Comparison of ENCODE assay signal across 8 cellular contexts in genomic region chr7:102272075-102272916, GRCh38. TPM values are rescaled to one million over a fixed set of nuclear protein-coding genes. Genes with fewer than 3 reads are reported as not detected.
DNase-seq lines count a peak whose midpoint lies in the region; ATAC-seq and TF ChIP-seq lines count a peak whose summit lies in the region.

No MANE protein-coding gene starts in this region.

- peak; percentile 61 to 83 (median 72) for DNase-seq in CD4-positive, alpha-beta T cell
- DNase-seq in H9 (peak; percentile 83), NT2/D1 (ENCODE audit: low read depth, low spot score) (peak; percentile 71), activated T-cell treated with anti-CD3 and anti-CD28 coated beads for 24 hours (ENCODE audit: low read depth) (peak; percentile 56), epithelial cell of proximal tubule (ENCODE audit: low read depth) (no peak), naive B cell (peak; percentile 66)
- DNase-seq in stimulated activated CD8-positive, alpha-beta memory T cell treated with anti-CD3 and anti-CD28 coated beads, Interleukin-7, amount 100 ng/mL, for 24 hours (ENCODE audit: low read depth): peak; percentile 72

- no peaks in the 10 kb centered on the region for H3K79me1 ChIP-seq in H9 (ENCODE audit: insufficient read depth, low read depth, low read length, poor library complexity, severe bottlenecking)

- H3K36me3 ChIP-seq in NT2/D1 (ENCODE audit: insufficient read depth, insufficient read length, low read length): no peaks in the 10 kb centered on the region

- ATAC-seq in CD4-positive, alpha-beta T cell (ENCODE audit: poor library complexity): peak; percentile 68
- peak; percentile 77 to 80 for ATAC-seq in naive B cell (ENCODE audit: low read depth in 2 of 2)
- no peak for ATAC-seq in HG03095 (IDR thresholded peaks at IDR 0.05; ENCODE audit: unreplicated experiment)

- no peaks in the 10 kb centered on the region for H4K20me1 ChIP-seq in H9 (ENCODE audit: control insufficient read depth, insufficient read depth, insufficient read length)

- H3K23ac ChIP-seq in H9 (ENCODE audit: insufficient read length, low read depth, low read length): no peak overlapping the region

- TF ChIP-seq CTCF in CD4-positive, alpha-beta T cell (IDR thresholded peaks at IDR 0.05): peak; percentile 94
- TF ChIP-seq CTCF in H9 (conservative IDR thresholded peaks at IDR 0.05) (peak; percentile 97), epithelial cell of proximal tubule (conservative IDR thresholded peaks at IDR 0.05; ENCODE audit: low read depth, low read length) (peak; percentile 96)

- no peaks in the 10 kb centered on the region for H3K9me3 Mint-ChIP-seq in CD4-positive, alpha-beta T cell
- no peaks in the 10 kb centered on the region for H3K9me3 Mint-ChIP-seq in H9
- no peaks in the 10 kb centered on the region for H3K9me3 Mint-ChIP-seq in naive B cell

- no peak overlapping the region for H3K9ac ChIP-seq in H9 (ENCODE audit: extremely low read depth, insufficient read length, low read length)
- peak overlapping the region; percentile 65 for H3K9ac ChIP-seq in NT2/D1 (ENCODE audit: insufficient read length, low read depth)

- H3K4ac ChIP-seq in H9 (ENCODE audit: low read depth, low read length): no peak overlapping the region

- CTCF ChIA-PET in CD4-positive, alpha-beta T cell (lab: Charles Lee): no interaction called here

- H2BK12ac ChIP-seq in H9 (ENCODE audit: insufficient read length, low read depth, low read length): no peak overlapping the region

- POLR2A ChIA-PET in CD4-positive, alpha-beta T cell (lab: Charles Lee): no interaction called here

- no peaks in the 10 kb centered on the region for H3K4me1 Mint-ChIP-seq in CD4-positive, alpha-beta T cell (ENCODE audit: low read depth)
- H3K4me1 Mint-ChIP-seq in H9 (peaks cover 3 to 6% of the 10 kb centered on the region in 2 experiments), naive B cell (peaks cover 3 to 7% (median 5%) of the 10 kb centered on the region in 3 donors)

- no peak overlapping the region for H3K4me3 Mint-ChIP-seq in CD4-positive, alpha-beta T cell
- no peak overlapping the region for H3K4me3 Mint-ChIP-seq in H9
- H3K4me3 Mint-ChIP-seq in naive B cell: no peak overlapping the region

- no peak overlapping the region for H4K8ac ChIP-seq in H9 (replicated peaks; ENCODE audit: insufficient read length, low read depth, low read length)

- no peak overlapping the region for H3K4me2 ChIP-seq in H9 (ENCODE audit: insufficient read depth, insufficient read length, low read length)

- no peak overlapping the region for H4K91ac ChIP-seq in H9 (ENCODE audit: insufficient read length, low read depth, low read length)

- H3K36me3 Mint-ChIP-seq in CD4-positive, alpha-beta T cell (ENCODE audit: low read depth): no peaks in the 10 kb centered on the region
- H3K36me3 Mint-ChIP-seq in H9 (ENCODE audit: insufficient read depth in 1 of 3, low read depth in 3 of 3) (no peaks in the 10 kb centered on the region), naive B cell (no peaks in the 10 kb centered on the region)

- H3T11ph ChIP-seq in H9 (ENCODE audit: low read length): no peak overlapping the region

- H2BK20ac ChIP-seq in H9 (ENCODE audit: low read depth, low read length, poor library complexity, severe bottlenecking): no peak overlapping the region

- no peak overlapping the region for H3K18ac ChIP-seq in H9 (ENCODE audit: insufficient read length, low read depth, low read length)

- H2BK120ac ChIP-seq in H9 (ENCODE audit: low read depth, low read length, poor library complexity, severe bottlenecking): no peak overlapping the region

- H2BK15ac ChIP-seq in H9 (ENCODE audit: low read depth, low read length): no peak overlapping the region

- H3K56ac ChIP-seq in H9 (ENCODE audit: insufficient read length, low read depth, low read length): no peak overlapping the region

- H3K23me2 ChIP-seq in H9 (ENCODE audit: insufficient read length, low read depth, low read length, poor library complexity, severe bottlenecking): no peaks in the 10 kb centered on the region

- H3K27me3 Mint-ChIP-seq in CD4-positive, alpha-beta T cell: no peaks in the 10 kb centered on the region
- peaks cover 1% of the 10 kb centered on the region; the same call in 1 of the 2 replicates for H3K27me3 Mint-ChIP-seq in H9 (ENCODE audit: low read depth)
- H3K27me3 Mint-ChIP-seq in naive B cell: no peaks in the 10 kb centered on the region

- H3K14ac ChIP-seq in H9 (ENCODE audit: insufficient read depth, low read length): no peak overlapping the region

- intact Hi-C loops in CD4-positive, alpha-beta T cell (cut with DNase I, micrococcal nuclease): loop anchor here (1.0 to 5.0 kb wide), 4 partner anchors 584 to 910 kb away; partner anchors contain the start of gene COL26A1 (in 1 of the 2)

- H4K5ac ChIP-seq in H9 (ENCODE audit: insufficient read length, low read depth, low read length): no peak overlapping the region

- no peak overlapping the region for H3K27ac ChIP-seq in CD4-positive, alpha-beta T cell (ENCODE audit: low read depth, low read length)
- no peak overlapping the region for H3K27ac ChIP-seq in H9 (ENCODE audit: insufficient read length, low read depth, low read length)

- H3K4me3 ChIP-seq in NT2/D1 (ENCODE audit: insufficient read length, low read depth) (no peak overlapping the region), epithelial cell of proximal tubule (ENCODE audit: low read depth, low read length) (no peak overlapping the region)

- H3K27ac Mint-ChIP-seq in CD4-positive, alpha-beta T cell: no peak overlapping the region
- H3K27ac Mint-ChIP-seq in H9: no peak overlapping the region; a peak in 1 of 7 replicates
- no peak overlapping the region for H3K27ac Mint-ChIP-seq in naive B cell

- H3K4me1 ChIP-seq in H9 (ENCODE audit: insufficient read depth, low read length): no peaks in the 10 kb centered on the region
- H3K4me1 ChIP-seq in NT2/D1 (ENCODE audit: insufficient read depth, insufficient read length): peaks cover 31% of the 10 kb centered on the region

- no peaks in the 10 kb centered on the region for H3K79me2 ChIP-seq in H9 (ENCODE audit: insufficient read depth, low read length)

- H3K9me3 ChIP-seq in CD4-positive, alpha-beta T cell (ENCODE audit: control insufficient read depth, low read length): no peaks in the 10 kb centered on the region
- H3K9me3 ChIP-seq in H9 (ENCODE audit: control insufficient read depth, low read depth, low read length) (no peaks in the 10 kb centered on the region), NT2/D1 (ENCODE audit: insufficient read depth, low read length) (no peaks in the 10 kb centered on the region)

- no peak overlapping the region for H2AFZ ChIP-seq in H9 (ENCODE audit: low read length)

- no CpG with 5 or more reads among the region's 21 CpGs for WGBS in H9 (ENCODE audit: extremely low coverage, insufficient read length, low lambda C conversion rate)

- no peak overlapping the region for H2BK5ac ChIP-seq in H9 (ENCODE audit: insufficient read length, low read length)

- no peaks in the 10 kb centered on the region for H3K27me3 ChIP-seq in CD4-positive, alpha-beta T cell (ENCODE audit: control insufficient read depth, insufficient read depth, low read length)
- H3K27me3 ChIP-seq in H9 (ENCODE audit: insufficient read depth, low read length) (no peaks in the 10 kb centered on the region), NT2/D1 (ENCODE audit: insufficient read depth, insufficient read length) (no peaks in the 10 kb centered on the region)

- no peak overlapping the region for H2AK5ac ChIP-seq in H9 (ENCODE audit: insufficient read length, low read length)

RNA-seq across cellular contexts. Expression of gene SH2B2, which starts 14.4 kb away (rescaled TPM):
- total RNA-seq in CD4-positive, alpha-beta T cell: under 1 TPM; 0.77 to 0.95 TPM
- total RNA-seq in H9 (2021) (9.4 and 10.4 TPM in 2 replicates), epithelial cell of proximal tubule (3.8 and 13.6 TPM in 2 replicates)
- polyA plus RNA-seq in naive B cell (ENCODE audit: low read depth in 6 of 6): 10 to 100 TPM; 15.4 to 78.4 (median 27.2) TPM
